24 cellular contexts compared by ENCODE assay signal in genomic region chr13:34654682-34655081, GRCh38.
A peak's percentile ranks its signal among the peaks of the same experiment; 100 is the strongest.
DNase-seq lines count a peak whose midpoint lies in the region; ATAC-seq, FAIRE-seq and TF ChIP-seq lines count a peak whose summit lies in the region.
"Had no signal": no experiment of that assay in that cellular context is flagged by ENCODE, and none has a peak within 500 bp of the region (broad histone marks: within the 10 kb centered on the region; RNA-seq: fewer than 3 reads in every experiment).

No MANE protein-coding gene starts in this region.

- intact Hi-C loops in body of pancreas (cut with DNase I) (no loop called here), left cardiac atrium (cut with DNase I) (no loop called here), pancreas (cut with DNase I) (no loop called here), adrenal gland (cut with DNase I) (no loop called here)

- H3K27ac ChIP-seq in body of pancreas = no peak overlapping the region
- H3K27ac ChIP-seq in pancreas = no peak overlapping the region
- H3K27ac ChIP-seq in adrenal gland = no peak overlapping the region
- H3K27ac ChIP-seq: C4-2B, HL-60, thyroid gland had no signal

- TF ChIP-seq CTCF in body of pancreas (IDR thresholded peaks at IDR 0.05) (no peak), pancreas (IDR thresholded peaks at IDR 0.05) (no peak), adrenal gland (IDR thresholded peaks at IDR 0.05) (no peak)

- H3K9me3 ChIP-seq in body of pancreas (no peaks in the 10 kb centered on the region), pancreas (no peaks in the 10 kb centered on the region), adrenal gland (replicated peaks in 1 of 3) (no peaks in the 10 kb centered on the region)
- H3K9me3 ChIP-seq: thyroid gland had no signal

- no peaks in the 10 kb centered on the region for H3K27me3 ChIP-seq in body of pancreas
- no peaks in the 10 kb centered on the region for H3K27me3 ChIP-seq in pancreas
- H3K27me3 ChIP-seq in adrenal gland = no peaks in the 10 kb centered on the region
- H3K27me3 ChIP-seq: thyroid gland had no signal

- peak; percentile 95 for DNase-seq in G401 (ENCODE audit: low spot score)
- peak in 1 of 4 donors; percentile 2 for DNase-seq in body of pancreas
- no peak for DNase-seq in left cardiac atrium
- no peak for DNase-seq in pancreas
- no peak for DNase-seq in stimulated activated CD4-positive, alpha-beta T cell treated with anti-CD3 and anti-CD28 coated beads, Interleukin-15, amount 100 ng/mL, for 24 hours
- DNase-seq in adrenal gland = no peak
- DNase-seq: activated CD4-positive, alpha-beta T cell treated with anti-CD3 and anti-CD28 coated beads, Interleukin-2, amount 10 ng/mL, durations not matched to agents 7 days and 5 days; activated naive CD8-positive, alpha-beta T cell treated with anti-CD3 and anti-CD28 coated beads for 36 hours; cortex of kidney; HCEC 1CT; NCI-H1092; NCI-H2029; NCI-H2227 treated with DMSO at 0.1 percent for 48 hours; stimulated activated CD4-positive, alpha-beta T cell treated with anti-CD3 and anti-CD28 coated beads, Interleukin-12 subunit alpha, Interleukin-12 subunit beta, amount 100 ng/mL, for 4 hours; stimulated activated naive CD8-positive, alpha-beta T cell treated with anti-CD3 and anti-CD28 coated beads, Interleukin-15, Interleukin-2, amounts not matched to agents 100 U/mL and 50 U/mL, for 24 hours; T1000 had no signal

- in situ Hi-C loops in G401 (cut with HindIII; ENCODE audit: low sequenced_read_pairs) = no loop called here

- FAIRE-seq in pancreas (lab: Jason Lieb, UNC) = no peak
- FAIRE-seq: HepG2, keratinocyte had no signal

- peak; percentile 30 for ATAC-seq in body of pancreas
- peak; percentile 61 to 68 for ATAC-seq in left cardiac atrium
- peak in 3 of 4 donors; percentile 38 to 66 (median 57) for ATAC-seq in pancreas
- ATAC-seq in GM21619 (IDR thresholded peaks at IDR 0.05; ENCODE audit: unreplicated experiment) = no peak
- no peak for ATAC-seq in GM19324 (IDR thresholded peaks at IDR 0.05; ENCODE audit: low FRiP score, unreplicated experiment)
- ATAC-seq: HepG2; stimulated activated naive CD8-positive, alpha-beta T cell treated with anti-CD3 and anti-CD28 coated beads, Interleukin-15, Interleukin-2, amounts not matched to agents 100 U/mL and 50 U/mL, for 24 hours had no signal

- 36 to 37% methylated on average over 6 of the region's 6 CpGs for WGBS in body of pancreas, 2 donors
- 37 to 39% methylated on average over 6 of the region's 6 CpGs for WGBS in pancreas, 2 donors
- 39 to 53% (median 46%) methylated on average over 6 of the region's 6 CpGs for WGBS in adrenal gland, 4 donors

- no peak overlapping the region for H3K4me3 ChIP-seq in body of pancreas
- no peak overlapping the region for H3K4me3 ChIP-seq in pancreas
- H3K4me3 ChIP-seq in adrenal gland = no peak overlapping the region
- H3K4me3 ChIP-seq: lung, thyroid gland had no signal

- TF ChIP-seq POLR2A in body of pancreas (IDR thresholded peaks at IDR 0.05) (no peak), adrenal gland (IDR thresholded peaks at IDR 0.05) (no peak)

- H3K4me1 ChIP-seq in body of pancreas = peaks cover 8% of the 10 kb centered on the region
- no peaks in the 10 kb centered on the region for H3K4me1 ChIP-seq in pancreas
- no peaks in the 10 kb centered on the region for H3K4me1 ChIP-seq in adrenal gland (replicated peaks in 1 of 2)

- H3K36me3 ChIP-seq in body of pancreas (replicated peaks in 1 of 2; ENCODE audit: insufficient read depth in 1 of 2, low read depth in 2 of 2) = no peaks in the 10 kb centered on the region
- H3K36me3 ChIP-seq in pancreas = no peaks in the 10 kb centered on the region
- no peaks in the 10 kb centered on the region for H3K36me3 ChIP-seq in adrenal gland (replicated peaks in 1 of 2)
- H3K36me3 ChIP-seq: thyroid gland had no signal

Comparison
In these comparisons a context has a peak if more than half of its experiments do, and no peak if none do; other contexts are left out.
1. ATAC-seq: peak in body of pancreas (single experiment), left cardiac atrium (2 of 2) and pancreas (3 of 4); none in GM21619 (single experiment) and GM19324 (single experiment).